ENCODE assay signal across 10 cellular contexts in genomic region chr5:67065237-67065636, GRCh38.
A peak's percentile ranks its signal among the peaks of the same experiment; 100 is the strongest.
DNase-seq lines count a peak whose midpoint lies in the region; ATAC-seq lines count a peak whose summit lies in the region.
"Had no signal": no experiment of that assay in that cellular context is flagged by ENCODE, and none has a peak within 500 bp of the region (broad histone marks: within the 10 kb centered on the region; RNA-seq: fewer than 3 reads in every experiment).

No MANE protein-coding gene starts in this region.

- H3K36me3 Mint-ChIP-seq in activated T-helper 1 cell treated with anti-CD3 and anti-CD28 coated beads, Interleukin-12 subunit alpha, Interleukin-12 subunit beta, Interleukin-2, Interleukin-4 antibody, amounts not matched to agents 30 ng/mL and 10 ng/mL and 1 ng/mL, durations not matched to agents 14 hours and 24 hours and 36 hours (ENCODE audit: low read depth) = peaks cover 19% of the 10 kb centered on the region
- H3K36me3 Mint-ChIP-seq in stimulated activated memory B cell treated with anti-CD40 and anti-IgM and Interleukin-4, amounts not matched to agents 10 μg/mL and 1 μg/mL and 100 μg/mL, for 72 hours = peaks cover 14% of the 10 kb centered on the region
- H3K36me3 Mint-ChIP-seq: naive B cell had no signal

- no peaks in the 10 kb centered on the region for H3K27me3 Mint-ChIP-seq in activated T-helper 1 cell treated with anti-CD3 and anti-CD28 coated beads, Interleukin-12 subunit alpha, Interleukin-12 subunit beta, Interleukin-2, Interleukin-4 antibody, amounts not matched to agents 30 ng/mL and 10 ng/mL and 1 ng/mL, durations not matched to agents 14 hours and 24 hours and 36 hours (ENCODE audit: insufficient read depth)
- no peaks in the 10 kb centered on the region for H3K27me3 Mint-ChIP-seq in stimulated activated memory B cell treated with anti-CD40 and anti-IgM and Interleukin-4, amounts not matched to agents 10 μg/mL and 1 μg/mL and 100 μg/mL, for 72 hours

- intact Hi-C loops in activated T-helper 1 cell treated with anti-CD3 and anti-CD28 coated beads, Interleukin-12 subunit alpha, Interleukin-12 subunit beta, Interleukin-2, Interleukin-4 antibody, amounts not matched to agents 30 ng/mL and 10 ng/mL and 1 ng/mL, durations not matched to agents 14 hours and 24 hours and 36 hours (cut with micrococcal nuclease) = loop anchor here (1.0 kb wide), 1 partner anchor 61 kb away; no protein-coding TSS in a partner anchor

- no peaks in the 10 kb centered on the region for H3K9me3 Mint-ChIP-seq in activated T-helper 1 cell treated with anti-CD3 and anti-CD28 coated beads, Interleukin-12 subunit alpha, Interleukin-12 subunit beta, Interleukin-2, Interleukin-4 antibody, amounts not matched to agents 30 ng/mL and 10 ng/mL and 1 ng/mL, durations not matched to agents 14 hours and 24 hours and 36 hours
- H3K9me3 Mint-ChIP-seq in stimulated activated memory B cell treated with anti-CD40 and anti-IgM and Interleukin-4, amounts not matched to agents 10 μg/mL and 1 μg/mL and 100 μg/mL, for 72 hours = no peaks in the 10 kb centered on the region

- no peak overlapping the region for H3K4me3 Mint-ChIP-seq in activated T-helper 1 cell treated with anti-CD3 and anti-CD28 coated beads, Interleukin-12 subunit alpha, Interleukin-12 subunit beta, Interleukin-2, Interleukin-4 antibody, amounts not matched to agents 30 ng/mL and 10 ng/mL and 1 ng/mL, durations not matched to agents 14 hours and 24 hours and 36 hours
- H3K4me3 Mint-ChIP-seq in stimulated activated memory B cell treated with anti-CD40 and anti-IgM and Interleukin-4, amounts not matched to agents 10 μg/mL and 1 μg/mL and 100 μg/mL, for 72 hours = no peak overlapping the region
- H3K4me3 Mint-ChIP-seq: naive B cell had no signal

- ATAC-seq in HG03280 (IDR thresholded peaks at IDR 0.05; ENCODE audit: unreplicated experiment) = peak; percentile 69
- no peak for ATAC-seq in GM18511 (IDR thresholded peaks at IDR 0.05; ENCODE audit: unreplicated experiment)
- ATAC-seq in GM18520 (IDR thresholded peaks at IDR 0.05; ENCODE audit: unreplicated experiment) = no peak
- no peak for ATAC-seq in stimulated activated memory B cell treated with anti-CD40 and anti-IgM and Interleukin-4, amounts not matched to agents 10 μg/mL and 1 μg/mL and 100 μg/mL, for 72 hours
- ATAC-seq: SK-N-SH treated with all-trans-retinoic acid at 6 μM for 48 hours had no signal

- peaks cover 22% of the 10 kb centered on the region for H3K4me1 Mint-ChIP-seq in activated T-helper 1 cell treated with anti-CD3 and anti-CD28 coated beads, Interleukin-12 subunit alpha, Interleukin-12 subunit beta, Interleukin-2, Interleukin-4 antibody, amounts not matched to agents 30 ng/mL and 10 ng/mL and 1 ng/mL, durations not matched to agents 14 hours and 24 hours and 36 hours (ENCODE audit: low read depth)
- H3K4me1 Mint-ChIP-seq in stimulated activated memory B cell treated with anti-CD40 and anti-IgM and Interleukin-4, amounts not matched to agents 10 μg/mL and 1 μg/mL and 100 μg/mL, for 72 hours = no peaks in the 10 kb centered on the region
- H3K4me1 Mint-ChIP-seq: naive B cell had no signal

- H3K27ac Mint-ChIP-seq in activated T-helper 1 cell treated with anti-CD3 and anti-CD28 coated beads, Interleukin-12 subunit alpha, Interleukin-12 subunit beta, Interleukin-2, Interleukin-4 antibody, amounts not matched to agents 30 ng/mL and 10 ng/mL and 1 ng/mL, durations not matched to agents 14 hours and 24 hours and 36 hours = peak overlapping the region; percentile 3
- H3K27ac Mint-ChIP-seq in stimulated activated memory B cell treated with anti-CD40 and anti-IgM and Interleukin-4, amounts not matched to agents 10 μg/mL and 1 μg/mL and 100 μg/mL, for 72 hours = no peak overlapping the region
- H3K27ac Mint-ChIP-seq: naive B cell had no signal

- peak; percentile 27 for DNase-seq in activated naive CD4-positive, alpha-beta T cell treated with Interleukin-2 at 50 U/mL for 16 hours
- DNase-seq in activated naive CD4-positive, alpha-beta T cell treated with anti-CD3 and anti-CD28 coated beads, Interleukin-2, amount 50 U/mL, for 16 hours = no peak
- no peak for DNase-seq in activated T-helper 1 cell treated with anti-CD3 and anti-CD28 coated beads, Interleukin-12 subunit alpha, Interleukin-12 subunit beta, Interleukin-2, Interleukin-4 antibody, amounts not matched to agents 30 ng/mL and 10 ng/mL and 1 ng/mL, durations not matched to agents 14 hours and 24 hours and 36 hours (ENCODE audit: low spot score)
- DNase-seq in stimulated activated CD8-positive, alpha-beta memory T cell treated with anti-CD3 and anti-CD28 coated beads, Interleukin-4, amount 100 ng/mL, for 48 hours = peak; percentile 53
- DNase-seq: naive B cell had no signal

Comparison
In these comparisons a context has a peak if more than half of its experiments do, and no peak if none do; other contexts are left out.
1. DNase-seq: peak in activated naive CD4-positive, alpha-beta T cell treated with Interleukin-2 at 50 U/mL for 16 hours (single experiment) and stimulated activated CD8-positive, alpha-beta memory T cell treated with anti-CD3 and anti-CD28 coated beads, Interleukin-4, amount 100 ng/mL, for 48 hours (single experiment); none in activated naive CD4-positive, alpha-beta T cell treated with anti-CD3 and anti-CD28 coated beads, Interleukin-2, amount 50 U/mL, for 16 hours (single experiment) and activated T-helper 1 cell treated with anti-CD3 and anti-CD28 coated beads, Interleukin-12 subunit alpha, Interleukin-12 subunit beta, Interleukin-2, Interleukin-4 antibody, amounts not matched to agents 30 ng/mL and 10 ng/mL and 1 ng/mL, durations not matched to agents 14 hours and 24 hours and 36 hours (single experiment).